9 cellular contexts compared by ENCODE assay signal in the genomic region with DNA sequence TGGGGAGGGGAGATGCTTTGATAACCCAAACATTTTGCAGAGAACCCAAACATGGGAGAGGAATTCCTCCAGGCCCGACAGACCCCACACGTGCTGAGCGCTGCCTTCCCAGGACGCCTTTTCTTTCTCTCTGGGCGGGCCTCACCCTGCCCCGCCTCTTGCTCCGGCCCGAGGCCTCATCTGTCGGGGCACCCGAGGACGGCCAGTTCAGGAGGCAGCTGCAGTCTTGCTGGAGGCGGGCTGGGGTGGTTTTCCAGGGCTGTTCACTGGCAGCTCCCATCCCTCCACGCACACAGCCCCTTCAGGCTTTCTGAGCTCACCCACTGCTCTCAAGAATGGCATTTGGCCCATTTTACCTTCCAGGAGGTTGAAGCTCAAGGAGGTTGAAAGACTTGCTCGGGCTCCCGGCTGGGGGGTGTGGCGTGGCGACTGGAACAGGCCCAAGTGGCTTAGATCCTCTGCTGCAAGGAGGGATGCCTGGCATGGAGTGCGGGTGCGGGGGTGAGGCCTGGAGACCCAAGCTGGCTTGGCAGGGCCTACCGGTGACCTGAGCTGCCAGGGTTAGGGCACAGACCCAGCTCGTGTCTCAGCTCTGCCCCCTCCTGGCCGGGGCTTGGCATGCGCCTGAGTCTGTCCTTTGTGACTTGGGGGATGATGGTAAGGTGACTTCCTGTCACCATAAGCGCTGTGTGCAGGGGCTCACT.
DNase-seq lines count a peak whose midpoint lies in the region; ATAC-seq and TF ChIP-seq lines count a peak whose summit lies in the region.
"Had no signal": no experiment of that assay in that cellular context is flagged by ENCODE, and none has a peak within 500 bp of the region (broad histone marks: within the 10 kb centered on the region; RNA-seq: fewer than 3 reads in every experiment).

No MANE protein-coding gene starts in this region.

- peak; percentile 11 for DNase-seq in NCI-H146 (lab: John Stamatoyannopoulos, UW)
- DNase-seq in NCI-H146 treated with DMSO at 0.1 percent for 48 hours (lab: John Stamatoyannopoulos, UW; ENCODE audit: unreplicated experiment), result no peak
- peak; percentile 93 for DNase-seq in Karpas-422
- DNase-seq in coronary artery (ENCODE audit: low spot score), result no peak
- peak; percentile 82 for DNase-seq in lung (ENCODE audit: low spot score)
- DNase-seq in stimulated activated naive CD8-positive, alpha-beta T cell treated with anti-CD3 and anti-CD28 coated beads, Interleukin-15, Interleukin-2, amounts not matched to agents 100 U/mL and 50 U/mL, for 24 hours, result peak; percentile 75
- DNase-seq in amniotic stem cell (lab: John Stamatoyannopoulos, UW), result no peak

- H3K9me2 ChIP-seq in Karpas-422 (replicated peaks; ENCODE audit: insufficient read depth, low read length), result no peaks in the 10 kb centered on the region

- no peak overlapping the region for H2AFZ ChIP-seq in Karpas-422 (ENCODE audit: low read length)

- peak; percentile 71 for ATAC-seq in lung (ENCODE audit: insufficient read depth, low FRiP score)
- ATAC-seq in stimulated activated naive CD8-positive, alpha-beta T cell treated with anti-CD3 and anti-CD28 coated beads, Interleukin-15, Interleukin-2, amounts not matched to agents 100 U/mL and 50 U/mL, for 24 hours, result peak; percentile 51

- TF ChIP-seq CTCF in WI38 (IDR thresholded peaks at IDR 0.05; ENCODE audit: low read depth, low read length), result peak; percentile 69
- TF ChIP-seq CTCF in coronary artery (IDR thresholded peaks at IDR 0.05), result peak; percentile 31
- TF ChIP-seq CTCF in lung (IDR thresholded peaks at IDR 0.05; ENCODE audit: control extremely low read depth, extremely low read depth), result peak; percentile 38

- no peaks in the 10 kb centered on the region for H4K20me1 ChIP-seq in Karpas-422 (ENCODE audit: insufficient read depth, low read depth, low read length)
- H4K20me1 ChIP-seq: BLaER1 treated with 17β-estradiol and CSF1 and Interleukin-3, amounts not matched to agents 10 nM and 100 nM had no signal

- H3K36me3 ChIP-seq in Karpas-422 (ENCODE audit: insufficient read depth, low read length) (no peaks in the 10 kb centered on the region), lung (ENCODE audit: control insufficient read depth in 2 of 2, insufficient read depth in 2 of 2, low read length in 2 of 2) (no peaks in the 10 kb centered on the region)
- H3K36me3 ChIP-seq: BLaER1 treated with 17β-estradiol and CSF1 and Interleukin-3, amounts not matched to agents 10 nM and 100 nM had no signal

- H3K27me3 ChIP-seq in Karpas-422 (ENCODE audit: low read length) (no peaks in the 10 kb centered on the region), lung (ENCODE audit: control insufficient read depth, insufficient read depth) (no peaks in the 10 kb centered on the region)
- H3K27me3 ChIP-seq: BLaER1 treated with 17β-estradiol and CSF1 and Interleukin-3, amounts not matched to agents 10 nM and 100 nM had no signal

- 33 to 47% methylated on average over 24 of the region's 24 CpGs for WGBS in lung, 2 donors

- no peaks in the 10 kb centered on the region for H3K4me1 ChIP-seq in Karpas-422 (ENCODE audit: low read length)
- H3K4me1 ChIP-seq in lung (ENCODE audit: control insufficient read depth in 2 of 2, insufficient read depth in 2 of 2, low read length in 2 of 2), result no peaks in the 10 kb centered on the region

- H3K79me2 ChIP-seq in Karpas-422 (ENCODE audit: low read length), result no peaks in the 10 kb centered on the region

- no peak overlapping the region for H3K9ac ChIP-seq in Karpas-422 (ENCODE audit: low read length)
- H3K9ac ChIP-seq: BLaER1 treated with 17β-estradiol and CSF1 and Interleukin-3, amounts not matched to agents 10 nM and 100 nM had no signal

- H3K27ac ChIP-seq in Karpas-422 (ENCODE audit: low read length), result no peak overlapping the region
- H3K27ac ChIP-seq in coronary artery, result no peak overlapping the region
- H3K27ac ChIP-seq in lung (ENCODE audit: low read depth in 1 of 2, low read length in 1 of 2), result no peak overlapping the region
- H3K27ac ChIP-seq: BLaER1 treated with 17β-estradiol and CSF1 and Interleukin-3, amounts not matched to agents 10 nM and 100 nM had no signal

- H3K4me2 ChIP-seq in Karpas-422 (ENCODE audit: low read depth, low read length, poor library complexity, severe bottlenecking), result no peak overlapping the region

- H3K9me3 ChIP-seq in Karpas-422 (ENCODE audit: low read length), result no peaks in the 10 kb centered on the region
- peaks cover 0 to 4% of the 10 kb centered on the region in 2 donors for H3K9me3 ChIP-seq in lung (ENCODE audit: control insufficient read depth in 2 of 2, insufficient read depth in 1 of 2, low read length in 1 of 2)

- H3K4me3 ChIP-seq in Karpas-422 (ENCODE audit: low read length) (no peak overlapping the region), WI38 (ENCODE audit: low read depth, low read length) (no peak overlapping the region), coronary artery (no peak overlapping the region), lung (no peak overlapping the region)
- H3K4me3 ChIP-seq: BLaER1 treated with 17β-estradiol and CSF1 and Interleukin-3, amounts not matched to agents 10 nM and 100 nM had no signal

Comparison
In these comparisons a context has a peak if more than half of its experiments do, and no peak if none do; other contexts are left out.
1. DNase-seq: peak in NCI-H146 (single experiment), Karpas-422 (single experiment), lung (single experiment) and stimulated activated naive CD8-positive, alpha-beta T cell treated with anti-CD3 and anti-CD28 coated beads, Interleukin-15, Interleukin-2, amounts not matched to agents 100 U/mL and 50 U/mL, for 24 hours (single experiment); none in NCI-H146 treated with DMSO at 0.1 percent for 48 hours (single experiment), coronary artery (single experiment) and amniotic stem cell (single experiment).
2. Peak in every context shown above with its lines, with median percentiles within 50 percentile points of each other: CTCF ChIP-seq.